ENCODE assay signal across 9 cellular contexts in the genomic region with DNA sequence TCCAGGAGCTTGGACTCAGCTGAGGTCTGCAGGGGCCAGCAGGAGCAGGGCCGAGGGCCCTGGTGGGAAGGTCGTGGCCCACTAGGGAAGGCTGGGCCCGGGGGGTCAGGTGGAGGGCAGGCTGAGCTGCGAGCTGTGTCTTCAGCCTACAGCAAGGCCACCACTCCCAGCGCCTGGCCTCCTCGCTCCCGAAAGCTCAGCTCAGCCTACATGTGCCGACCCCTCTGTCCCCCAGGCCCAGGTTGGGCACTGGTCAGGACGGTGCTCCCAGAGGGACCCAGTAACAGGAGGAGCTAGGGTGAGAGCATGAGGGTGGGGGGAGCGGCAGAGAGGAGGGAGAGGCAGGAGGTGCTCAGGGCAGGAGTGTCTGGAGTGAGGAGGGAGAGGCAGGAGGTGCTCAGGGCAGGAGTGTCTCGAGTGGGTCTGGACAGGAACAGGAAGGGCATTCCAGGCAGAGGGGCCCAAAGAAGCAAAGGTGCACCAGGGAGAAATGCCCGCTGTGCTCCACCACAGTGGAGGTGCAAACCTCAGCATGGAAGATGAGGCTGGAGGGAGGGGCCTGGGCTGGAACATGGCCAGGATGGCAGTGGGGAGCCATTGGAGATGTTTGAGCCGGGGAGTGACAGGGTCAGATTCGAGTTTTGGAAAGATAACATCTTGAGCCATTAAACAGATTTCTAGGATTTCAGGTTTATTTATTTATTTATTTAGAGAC. TPM values are rescaled to one million over a fixed set of nuclear protein-coding genes. Genes with fewer than 3 reads are reported as not detected.
DNase-seq lines count a peak whose midpoint lies in the region; ATAC-seq, FAIRE-seq and TF ChIP-seq lines count a peak whose summit lies in the region.
"Had no signal": no experiment of that assay in that cellular context is flagged by ENCODE, and none has a peak within 500 bp of the region (broad histone marks: within the 10 kb centered on the region; RNA-seq: fewer than 3 reads in every experiment).

No MANE protein-coding gene starts in this region.

- CTCF ChIA-PET in CD4-positive, alpha-beta T cell (lab: Charles Lee) = interaction anchor here (0.8 to 0.9 kb wide), 2 partner anchors 49 to 277 kb away, joined by 3 read pairs; no protein-coding TSS in a partner anchor
- CTCF ChIA-PET in Panc1 (lab: Charles Lee) = no interaction called here

- H3K4me1 ChIP-seq in Panc1 (ENCODE audit: control insufficient read depth, insufficient read depth, low read length) (peaks cover 35% of the 10 kb centered on the region), pancreas (peaks cover 19 to 30% (median 27%) of the 10 kb centered on the region in 3 donors)

- no peaks in the 10 kb centered on the region for H3K36me3 Mint-ChIP-seq in CD4-positive, alpha-beta T cell (ENCODE audit: low read depth)

- no peaks in the 10 kb centered on the region for H3K27me3 ChIP-seq in CD4-positive, alpha-beta T cell (ENCODE audit: control insufficient read depth, insufficient read depth, low read length)
- H3K27me3 ChIP-seq in Panc1 (ENCODE audit: control insufficient read depth, insufficient read depth, low read length) (no peaks in the 10 kb centered on the region), pancreas (no peaks in the 10 kb centered on the region)

- peaks cover 19% of the 10 kb centered on the region for H3K4me1 Mint-ChIP-seq in CD4-positive, alpha-beta T cell (ENCODE audit: low read depth)

- no peak for DNase-seq in CD4-positive, alpha-beta T cell
- DNase-seq in Panc1 (ENCODE audit: low read depth, low spot score) (no peak), epithelial cell of prostate (ENCODE audit: low read depth, low spot score) (no peak), pancreas (peak in 4 of 6 donors; percentile 33 to 84 (median 54)), mucosa of gallbladder (ENCODE audit: low spot score) (no peak)
- DNase-seq: NCI-H510A treated with DMSO at 0.1 percent for 48 hours had no signal

- no peak for FAIRE-seq in pancreas (lab: Jason Lieb, UNC)

- H3K27me3 Mint-ChIP-seq in CD4-positive, alpha-beta T cell = no peaks in the 10 kb centered on the region

- in situ Hi-C loops in Panc1 (cut with HindIII; ENCODE audit: low pct_unique_long_range_greater_than_20kb, low sequenced_read_pairs) = no loop called here

- no TSS peak for BruUV-seq in Panc1 (replicated peaks; lab: Mats Ljungman, UMichigan)

- no peaks in the 10 kb centered on the region for H3K36me3 ChIP-seq in Panc1 (ENCODE audit: control insufficient read depth, insufficient read depth, low read length)
- H3K36me3 ChIP-seq in pancreas = no peaks in the 10 kb centered on the region

- no peak for TF ChIP-seq CTCF in CD4-positive, alpha-beta T cell (IDR thresholded peaks at IDR 0.05)
- TF ChIP-seq CTCF in Panc1 (IDR thresholded peaks at IDR 0.05) (no peak), pancreas (IDR thresholded peaks at IDR 0.05) (no peak)

- intact Hi-C loops in CD4-positive, alpha-beta T cell (cut with DNase I, micrococcal nuclease) = loop anchor here in 1 of 2 experiments (5.0 kb wide), 3 partner anchors 73 to 208 kb away; partner anchors contain the start of genes BRF1, JAG2 and NUDT14
- intact Hi-C loops in Panc1 (cut with micrococcal nuclease; ENCODE audit: unreplicated experiment) (loop anchor here (10.0 kb wide), 2 partner anchors 70 to 190 kb away; partner anchors contain the start of gene JAG2), pancreas (cut with DNase I) (loop anchor here in 2 of 3 donors (5.0 to 10.0 kb wide), 2 partner anchors 70 to 93 kb away; partner anchors contain the start of gene JAG2 (in 1 of the 2))

- ATAC-seq in CD4-positive, alpha-beta T cell (ENCODE audit: poor library complexity) = no peak
- ATAC-seq in Panc1 (no peak), pancreas (no peak), HG02884 (IDR thresholded peaks at IDR 0.05; ENCODE audit: unreplicated experiment) (no peak), HG02840 (IDR thresholded peaks at IDR 0.05; ENCODE audit: low FRiP score, unreplicated experiment) (no peak), GM21367 (IDR thresholded peaks at IDR 0.05; ENCODE audit: unreplicated experiment) (no peak)

- H3K4me3 Mint-ChIP-seq in CD4-positive, alpha-beta T cell = peak overlapping the region; percentile 82

- H3K4me3 ChIP-seq in Panc1 (ENCODE audit: low read depth in 2 of 2, low read length in 2 of 2) = peak overlapping the region; percentile 68 to 69
- H3K4me3 ChIP-seq in pancreas = peak overlapping the region; percentile 47 to 74 (median 54)

- H3K27ac Mint-ChIP-seq in CD4-positive, alpha-beta T cell = peak overlapping the region; percentile 55

- POLR2A ChIA-PET in CD4-positive, alpha-beta T cell (lab: Charles Lee) = interaction anchor here (0.7 kb wide), 2 partner anchors 32 to 35 kb away, joined by 3 read pairs; no protein-coding TSS in a partner anchor
- POLR2A ChIA-PET in Panc1 (lab: Charles Lee) = no interaction called here

- H3K9me3 ChIP-seq in CD4-positive, alpha-beta T cell (ENCODE audit: control insufficient read depth, low read length) = no peaks in the 10 kb centered on the region
- no peaks in the 10 kb centered on the region for H3K9me3 ChIP-seq in Panc1 (ENCODE audit: control insufficient read depth, insufficient read depth, low read depth, low read length)
- no peaks in the 10 kb centered on the region for H3K9me3 ChIP-seq in pancreas

- 57 to 63% methylated on average over 14 of the region's 14 CpGs for WGBS in pancreas, 2 donors

- H3K9me3 Mint-ChIP-seq in CD4-positive, alpha-beta T cell = no peaks in the 10 kb centered on the region

- H3K27ac ChIP-seq in CD4-positive, alpha-beta T cell (ENCODE audit: low read depth, low read length) = no peak overlapping the region
- peak overlapping the region; percentile 62 for H3K27ac ChIP-seq in Panc1 (ENCODE audit: low read length)
- H3K27ac ChIP-seq in epithelial cell of prostate = peak overlapping the region; percentile 88
- H3K27ac ChIP-seq in pancreas = peak overlapping the region; percentile 89 to 92 (median 91)

RNA-seq across cellular contexts. Expression of gene GPR132, which starts 29.1 kb away (rescaled TPM):
- 10 to 100 TPM; 64.4 to 66.7 TPM for total RNA-seq in CD4-positive, alpha-beta T cell
- total RNA-seq in Panc1 (2021; ENCODE audit: unreplicated experiment) (0.08 TPM), pancreas (1 to 10 TPM in 2 of 6 donors, under 1 TPM in 4; 0.14 to 2.3 (median 0.76) TPM), mucosa of gallbladder (3.7 TPM)
- polyA plus RNA-seq in Panc1 (2012; ENCODE audit: insufficient read length) = 0.15 TPM
- under 1 TPM; 0.38 to 0.46 TPM for polyA plus RNA-seq in pancreas

Comparison
In these comparisons a context has a peak if more than half of its experiments do, and no peak if none do; other contexts are left out.
1. DNase-seq: peak in pancreas (4 of 6); none in CD4-positive, alpha-beta T cell (0 of 10), Panc1 (single experiment), epithelial cell of prostate (single experiment) and mucosa of gallbladder (single experiment).
2. RNA of gene GPR132, which starts 29.1 kb away (total RNA-seq): 64.4 to 66.7 TPM in CD4-positive, alpha-beta T cell; 3.7 TPM in mucosa of gallbladder (single experiment), 0.14 to 2.3 TPM in pancreas and 0.08 TPM in Panc1 (single experiment); every median in the first group is over 10 times any median in the second.